In the genomic region with DNA sequence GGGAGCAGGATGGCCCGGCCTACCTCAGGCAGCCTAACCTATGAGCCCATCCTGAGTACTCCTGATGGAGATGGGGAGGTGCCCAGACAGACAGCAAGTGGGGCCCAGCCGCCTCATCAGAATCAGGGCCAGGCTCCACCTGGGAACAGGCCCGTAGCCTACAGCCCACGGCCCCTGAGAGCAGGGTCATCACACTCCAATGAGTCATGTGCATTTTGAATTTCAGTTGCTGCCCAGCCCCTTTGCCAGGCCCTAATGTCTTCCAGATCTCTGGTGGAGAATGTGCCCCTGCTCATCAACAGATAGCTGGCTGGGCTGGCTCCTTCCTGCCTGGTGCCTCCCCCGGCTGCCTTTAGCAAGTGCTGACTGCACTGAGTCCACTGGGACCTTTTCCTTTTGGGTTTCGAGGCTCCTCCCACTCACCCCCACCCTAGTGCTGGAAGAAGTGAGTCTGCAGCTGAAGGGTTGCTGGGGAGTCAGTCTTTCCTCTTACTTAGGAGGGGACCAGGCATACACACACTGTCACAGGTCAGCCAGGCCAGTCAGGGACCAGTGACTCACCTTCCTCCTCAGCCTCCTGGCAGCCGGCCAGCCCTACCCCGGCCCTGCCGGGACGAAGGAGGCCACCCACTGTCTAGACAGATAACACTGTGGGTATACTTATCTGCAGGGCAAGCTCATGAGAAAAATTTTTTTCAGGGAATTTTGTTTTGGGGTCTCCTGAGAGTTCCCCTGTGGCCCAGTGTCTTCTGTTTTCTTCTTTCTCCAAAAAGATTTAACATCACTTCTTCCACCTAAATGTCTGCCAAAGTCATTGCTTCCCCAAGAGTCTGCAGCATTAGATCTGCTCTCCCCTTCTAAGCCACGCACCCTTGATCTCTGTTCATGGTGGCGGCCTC, we compare ENCODE assay signal across 1 cellular context.
A peak's percentile ranks its signal among the peaks of the same experiment; 100 is the strongest.
TF ChIP-seq lines count a peak whose summit lies in the region.

No MANE protein-coding gene starts in this region.

TF ChIP-seq in K562, 482 proteins besides CTCF, POLR2A, EP300 and RAD21 (continues in another document):
- no peak for TF ChIP-seq PCBP2 (IDR thresholded peaks at IDR 0.05; ENCODE audit: low read depth, low read length, poor library complexity, severe bottlenecking)
- TF ChIP-seq GTF2E2 (tag; IDR thresholded peaks at IDR 0.05) = peak; percentile 50; the same call in 1 of the 2 replicates
- TF ChIP-seq, protein P1, sequence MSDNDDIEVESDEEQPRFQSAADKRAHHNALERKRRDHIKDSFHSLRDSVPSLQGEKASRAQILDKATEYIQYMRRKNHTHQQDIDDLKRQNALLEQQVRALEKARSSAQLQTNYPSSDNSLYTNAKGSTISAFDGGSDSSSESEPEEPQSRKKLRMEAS (CRISPR knock-in tag; IDR thresholded peaks at IDR 0.05) = peak; percentile 16; the same call in 1 of the 2 replicates
- TF ChIP-seq BACH1 (tag; IDR thresholded peaks at IDR 0.05) = no peak
- TF ChIP-seq, protein P2, sequence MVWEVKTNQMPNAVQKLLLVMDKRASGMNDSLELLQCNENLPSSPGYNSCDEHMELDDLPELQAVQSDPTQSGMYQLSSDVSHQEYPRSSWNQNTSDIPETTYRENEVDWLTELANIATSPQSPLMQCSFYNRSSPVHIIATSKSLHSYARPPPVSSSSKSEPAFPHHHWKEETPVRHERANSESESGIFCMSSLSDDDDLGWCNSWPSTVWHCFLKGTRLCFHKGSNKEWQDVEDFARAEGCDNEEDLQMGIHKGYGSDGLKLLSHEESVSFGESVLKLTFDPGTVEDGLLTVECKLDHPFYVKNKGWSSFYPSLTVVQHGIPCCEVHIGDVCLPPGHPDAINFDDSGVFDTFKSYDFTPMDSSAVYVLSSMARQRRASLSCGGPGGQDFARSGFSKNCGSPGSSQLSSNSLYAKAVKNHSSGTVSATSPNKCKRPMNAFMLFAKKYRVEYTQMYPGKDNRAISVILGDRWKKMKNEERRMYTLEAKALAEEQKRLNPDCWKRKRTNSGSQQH (CRISPR knock-in tag; IDR thresholded peaks at IDR 0.05) = no peak
- TF ChIP-seq CHD1 (IDR thresholded peaks at IDR 0.05; ENCODE audit: low read length) = no peak
- TF ChIP-seq, protein P3, sequence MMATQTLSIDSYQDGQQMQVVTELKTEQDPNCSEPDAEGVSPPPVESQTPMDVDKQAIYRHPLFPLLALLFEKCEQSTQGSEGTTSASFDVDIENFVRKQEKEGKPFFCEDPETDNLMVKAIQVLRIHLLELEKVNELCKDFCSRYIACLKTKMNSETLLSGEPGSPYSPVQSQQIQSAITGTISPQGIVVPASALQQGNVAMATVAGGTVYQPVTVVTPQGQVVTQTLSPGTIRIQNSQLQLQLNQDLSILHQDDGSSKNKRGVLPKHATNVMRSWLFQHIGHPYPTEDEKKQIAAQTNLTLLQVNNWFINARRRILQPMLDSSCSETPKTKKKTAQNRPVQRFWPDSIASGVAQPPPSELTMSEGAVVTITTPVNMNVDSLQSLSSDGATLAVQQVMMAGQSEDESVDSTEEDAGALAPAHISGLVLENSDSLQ (IDR thresholded peaks at IDR 0.05) = peak; percentile 87
- no peak for TF ChIP-seq YBX1 (IDR thresholded peaks at IDR 0.05)
- TF ChIP-seq, protein P4, sequence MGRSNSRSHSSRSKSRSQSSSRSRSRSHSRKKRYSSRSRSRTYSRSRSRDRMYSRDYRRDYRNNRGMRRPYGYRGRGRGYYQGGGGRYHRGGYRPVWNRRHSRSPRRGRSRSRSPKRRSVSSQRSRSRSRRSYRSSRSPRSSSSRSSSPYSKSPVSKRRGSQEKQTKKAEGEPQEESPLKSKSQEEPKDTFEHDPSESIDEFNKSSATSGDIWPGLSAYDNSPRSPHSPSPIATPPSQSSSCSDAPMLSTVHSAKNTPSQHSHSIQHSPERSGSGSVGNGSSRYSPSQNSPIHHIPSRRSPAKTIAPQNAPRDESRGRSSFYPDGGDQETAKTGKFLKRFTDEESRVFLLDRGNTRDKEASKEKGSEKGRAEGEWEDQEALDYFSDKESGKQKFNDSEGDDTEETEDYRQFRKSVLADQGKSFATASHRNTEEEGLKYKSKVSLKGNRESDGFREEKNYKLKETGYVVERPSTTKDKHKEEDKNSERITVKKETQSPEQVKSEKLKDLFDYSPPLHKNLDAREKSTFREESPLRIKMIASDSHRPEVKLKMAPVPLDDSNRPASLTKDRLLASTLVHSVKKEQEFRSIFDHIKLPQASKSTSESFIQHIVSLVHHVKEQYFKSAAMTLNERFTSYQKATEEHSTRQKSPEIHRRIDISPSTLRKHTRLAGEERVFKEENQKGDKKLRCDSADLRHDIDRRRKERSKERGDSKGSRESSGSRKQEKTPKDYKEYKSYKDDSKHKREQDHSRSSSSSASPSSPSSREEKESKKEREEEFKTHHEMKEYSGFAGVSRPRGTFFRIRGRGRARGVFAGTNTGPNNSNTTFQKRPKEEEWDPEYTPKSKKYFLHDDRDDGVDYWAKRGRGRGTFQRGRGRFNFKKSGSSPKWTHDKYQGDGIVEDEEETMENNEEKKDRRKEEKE (IDR thresholded peaks at IDR 0.05; ENCODE audit: borderline replicate concordance in 1 of 2, control insufficient read depth in 1 of 2, low read depth in 2 of 2, low read length in 1 of 2) = 0 out of 4 replicates have a peak, but pooled peaks of 1 of the 2 experiments have one; percentile 63
- peak; percentile 81; the same call in 1 of the 2 replicates for TF ChIP-seq ZBED1 (IDR thresholded peaks at IDR 0.05)
- TF ChIP-seq NR4A1 (CRISPR knock-in tag; IDR thresholded peaks at IDR 0.05) = no peak; the same call in 1 of the 2 replicates
- TF ChIP-seq NR4A1 (tag; IDR thresholded peaks at IDR 0.05) = 0 out of 2 replicates have a peak, but pooled peaks have one; percentile 38
- no peak for TF ChIP-seq NUFIP1 (IDR thresholded peaks at IDR 0.05; ENCODE audit: partially characterized antibody)
- TF ChIP-seq ARNT (IDR thresholded peaks at IDR 0.05) = peak; percentile 69 to 85; a peak in 3 of 4 replicates
- TF ChIP-seq, protein P5, sequence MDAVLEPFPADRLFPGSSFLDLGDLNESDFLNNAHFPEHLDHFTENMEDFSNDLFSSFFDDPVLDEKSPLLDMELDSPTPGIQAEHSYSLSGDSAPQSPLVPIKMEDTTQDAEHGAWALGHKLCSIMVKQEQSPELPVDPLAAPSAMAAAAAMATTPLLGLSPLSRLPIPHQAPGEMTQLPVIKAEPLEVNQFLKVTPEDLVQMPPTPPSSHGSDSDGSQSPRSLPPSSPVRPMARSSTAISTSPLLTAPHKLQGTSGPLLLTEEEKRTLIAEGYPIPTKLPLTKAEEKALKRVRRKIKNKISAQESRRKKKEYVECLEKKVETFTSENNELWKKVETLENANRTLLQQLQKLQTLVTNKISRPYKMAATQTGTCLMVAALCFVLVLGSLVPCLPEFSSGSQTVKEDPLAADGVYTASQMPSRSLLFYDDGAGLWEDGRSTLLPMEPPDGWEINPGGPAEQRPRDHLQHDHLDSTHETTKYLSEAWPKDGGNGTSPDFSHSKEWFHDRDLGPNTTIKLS (IDR thresholded peaks at IDR 0.05; ENCODE audit: borderline replicate concordance, low read depth) = peak; percentile 60
- TF ChIP-seq, protein P6, sequence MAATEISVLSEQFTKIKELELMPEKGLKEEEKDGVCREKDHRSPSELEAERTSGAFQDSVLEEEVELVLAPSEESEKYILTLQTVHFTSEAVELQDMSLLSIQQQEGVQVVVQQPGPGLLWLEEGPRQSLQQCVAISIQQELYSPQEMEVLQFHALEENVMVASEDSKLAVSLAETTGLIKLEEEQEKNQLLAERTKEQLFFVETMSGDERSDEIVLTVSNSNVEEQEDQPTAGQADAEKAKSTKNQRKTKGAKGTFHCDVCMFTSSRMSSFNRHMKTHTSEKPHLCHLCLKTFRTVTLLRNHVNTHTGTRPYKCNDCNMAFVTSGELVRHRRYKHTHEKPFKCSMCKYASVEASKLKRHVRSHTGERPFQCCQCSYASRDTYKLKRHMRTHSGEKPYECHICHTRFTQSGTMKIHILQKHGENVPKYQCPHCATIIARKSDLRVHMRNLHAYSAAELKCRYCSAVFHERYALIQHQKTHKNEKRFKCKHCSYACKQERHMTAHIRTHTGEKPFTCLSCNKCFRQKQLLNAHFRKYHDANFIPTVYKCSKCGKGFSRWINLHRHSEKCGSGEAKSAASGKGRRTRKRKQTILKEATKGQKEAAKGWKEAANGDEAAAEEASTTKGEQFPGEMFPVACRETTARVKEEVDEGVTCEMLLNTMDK (IDR thresholded peaks at IDR 0.05; ENCODE audit: borderline replicate concordance, insufficient read depth, low read depth, low read length, poor library complexity, severe bottlenecking) = no peak
- no peak for TF ChIP-seq ZKSCAN3 (CRISPR knock-in tag; IDR thresholded peaks at IDR 0.05)
- TF ChIP-seq ETV5 (CRISPR knock-in tag; IDR thresholded peaks at IDR 0.05; ENCODE audit: low read depth) = no peak
- no peak for TF ChIP-seq GABPB2 (CRISPR knock-in tag; conservative IDR thresholded peaks at IDR 0.05)
- no peak for TF ChIP-seq NR2C1 (IDR thresholded peaks at IDR 0.05)
- TF ChIP-seq NR2C1 (tag; IDR thresholded peaks at IDR 0.05) = peak; percentile 39; the same call in 1 of the 2 replicates
- TF ChIP-seq, protein P7, sequence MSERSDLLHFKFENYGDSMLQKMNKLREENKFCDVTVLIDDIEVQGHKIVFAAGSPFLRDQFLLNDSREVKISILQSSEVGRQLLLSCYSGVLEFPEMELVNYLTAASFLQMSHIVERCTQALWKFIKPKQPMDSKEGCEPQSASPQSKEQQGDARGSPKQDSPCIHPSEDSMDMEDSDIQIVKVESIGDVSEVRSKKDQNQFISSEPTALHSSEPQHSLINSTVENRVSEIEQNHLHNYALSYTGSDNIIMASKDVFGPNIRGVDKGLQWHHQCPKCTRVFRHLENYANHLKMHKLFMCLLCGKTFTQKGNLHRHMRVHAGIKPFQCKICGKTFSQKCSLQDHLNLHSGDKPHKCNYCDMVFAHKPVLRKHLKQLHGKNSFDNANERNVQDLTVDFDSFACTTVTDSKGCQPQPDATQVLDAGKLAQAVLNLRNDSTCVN (CRISPR knock-in tag; IDR thresholded peaks at IDR 0.05) = no peak
- peak; percentile 99 for TF ChIP-seq JUN (IDR thresholded peaks at IDR 0.05; ENCODE audit: borderline replicate concordance, low read depth, low read length)
- peak; percentile 91; the same call in 1 of the 2 replicates for TF ChIP-seq JUN (CRISPR knock-in tag; IDR thresholded peaks at IDR 0.05; ENCODE audit: borderline replicate concordance)
- no peak for TF ChIP-seq ZNF184 (CRISPR knock-in tag; IDR thresholded peaks at IDR 0.05)
- TF ChIP-seq, protein P8, sequence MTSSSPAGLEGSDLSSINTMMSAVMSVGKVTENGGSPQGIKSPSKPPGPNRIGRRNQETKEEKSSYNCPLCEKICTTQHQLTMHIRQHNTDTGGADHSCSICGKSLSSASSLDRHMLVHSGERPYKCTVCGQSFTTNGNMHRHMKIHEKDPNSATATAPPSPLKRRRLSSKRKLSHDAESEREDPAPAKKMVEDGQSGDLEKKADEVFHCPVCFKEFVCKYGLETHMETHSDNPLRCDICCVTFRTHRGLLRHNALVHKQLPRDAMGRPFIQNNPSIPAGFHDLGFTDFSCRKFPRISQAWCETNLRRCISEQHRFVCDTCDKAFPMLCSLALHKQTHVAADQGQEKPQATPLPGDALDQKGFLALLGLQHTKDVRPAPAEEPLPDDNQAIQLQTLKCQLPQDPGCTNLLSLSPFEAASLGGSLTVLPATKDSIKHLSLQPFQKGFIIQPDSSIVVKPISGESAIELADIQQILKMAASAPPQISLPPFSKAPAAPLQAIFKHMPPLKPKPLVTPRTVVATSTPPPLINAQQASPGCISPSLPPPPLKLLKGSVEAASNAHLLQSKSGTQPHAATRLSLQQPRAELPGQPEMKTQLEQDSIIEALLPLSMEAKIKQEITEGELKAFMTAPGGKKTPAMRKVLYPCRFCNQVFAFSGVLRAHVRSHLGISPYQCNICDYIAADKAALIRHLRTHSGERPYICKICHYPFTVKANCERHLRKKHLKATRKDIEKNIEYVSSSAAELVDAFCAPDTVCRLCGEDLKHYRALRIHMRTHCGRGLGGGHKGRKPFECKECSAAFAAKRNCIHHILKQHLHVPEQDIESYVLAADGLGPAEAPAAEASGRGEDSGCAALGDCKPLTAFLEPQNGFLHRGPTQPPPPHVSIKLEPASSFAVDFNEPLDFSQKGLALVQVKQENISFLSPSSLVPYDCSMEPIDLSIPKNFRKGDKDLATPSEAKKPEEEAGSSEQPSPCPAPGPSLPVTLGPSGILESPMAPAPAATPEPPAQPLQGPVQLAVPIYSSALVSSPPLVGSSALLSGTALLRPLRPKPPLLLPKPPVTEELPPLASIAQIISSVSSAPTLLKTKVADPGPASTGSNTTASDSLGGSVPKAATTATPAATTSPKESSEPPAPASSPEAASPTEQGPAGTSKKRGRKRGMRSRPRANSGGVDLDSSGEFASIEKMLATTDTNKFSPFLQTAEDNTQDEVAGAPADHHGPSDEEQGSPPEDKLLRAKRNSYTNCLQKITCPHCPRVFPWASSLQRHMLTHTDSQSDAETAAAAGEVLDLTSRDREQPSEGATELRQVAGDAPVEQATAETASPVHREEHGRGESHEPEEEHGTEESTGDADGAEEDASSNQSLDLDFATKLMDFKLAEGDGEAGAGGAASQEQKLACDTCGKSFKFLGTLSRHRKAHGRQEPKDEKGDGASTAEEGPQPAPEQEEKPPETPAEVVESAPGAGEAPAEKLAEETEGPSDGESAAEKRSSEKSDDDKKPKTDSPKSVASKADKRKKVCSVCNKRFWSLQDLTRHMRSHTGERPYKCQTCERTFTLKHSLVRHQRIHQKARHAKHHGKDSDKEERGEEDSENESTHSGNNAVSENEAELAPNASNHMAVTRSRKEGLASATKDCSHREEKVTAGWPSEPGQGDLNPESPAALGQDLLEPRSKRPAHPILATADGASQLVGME (CRISPR knock-in tag; IDR thresholded peaks at IDR 0.05) = no peak
- no peak; the same call in 1 of the 2 replicates for TF ChIP-seq C11orf30 (IDR thresholded peaks at IDR 0.05; ENCODE audit: low read depth)
- TF ChIP-seq, protein P9, sequence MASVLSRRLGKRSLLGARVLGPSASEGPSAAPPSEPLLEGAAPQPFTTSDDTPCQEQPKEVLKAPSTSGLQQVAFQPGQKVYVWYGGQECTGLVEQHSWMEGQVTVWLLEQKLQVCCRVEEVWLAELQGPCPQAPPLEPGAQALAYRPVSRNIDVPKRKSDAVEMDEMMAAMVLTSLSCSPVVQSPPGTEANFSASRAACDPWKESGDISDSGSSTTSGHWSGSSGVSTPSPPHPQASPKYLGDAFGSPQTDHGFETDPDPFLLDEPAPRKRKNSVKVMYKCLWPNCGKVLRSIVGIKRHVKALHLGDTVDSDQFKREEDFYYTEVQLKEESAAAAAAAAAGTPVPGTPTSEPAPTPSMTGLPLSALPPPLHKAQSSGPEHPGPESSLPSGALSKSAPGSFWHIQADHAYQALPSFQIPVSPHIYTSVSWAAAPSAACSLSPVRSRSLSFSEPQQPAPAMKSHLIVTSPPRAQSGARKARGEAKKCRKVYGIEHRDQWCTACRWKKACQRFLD (CRISPR knock-in tag; IDR thresholded peaks at IDR 0.05) = peak; percentile 92
- peak; percentile 69 for TF ChIP-seq RBFOX2 (IDR thresholded peaks at IDR 0.05; ENCODE audit: low read depth, low read length)
- peak; percentile 100 for TF ChIP-seq NFIC (IDR thresholded peaks at IDR 0.05)
- TF ChIP-seq LEF1 (IDR thresholded peaks at IDR 0.05) = peak; percentile 84
- 0 out of 2 replicates have a peak, but pooled peaks have one; percentile 20 for TF ChIP-seq HCFC1 (IDR thresholded peaks at IDR 0.05; ENCODE audit: low read depth, low read length)
- TF ChIP-seq TEAD2 (tag; IDR thresholded peaks at IDR 0.05) = no peak
- peak; percentile 97 for TF ChIP-seq NFATC3 (IDR thresholded peaks at IDR 0.05)
